In genomic region chr1:8031176-8031785, GRCh38 we compare ENCODE assay signal across 8 cellular contexts. TPM values are rescaled to one million over a fixed set of nuclear protein-coding genes. Genes with fewer than 3 reads are reported as not detected.
DNase-seq lines count a peak whose midpoint lies in the region; ATAC-seq, FAIRE-seq and TF ChIP-seq lines count a peak whose summit lies in the region.

No MANE protein-coding gene starts in this region.

- H3K4me1 ChIP-seq in body of pancreas: peaks cover 42% of the 10 kb centered on the region
- peaks cover 14% of the 10 kb centered on the region for H3K4me1 ChIP-seq in mesenchymal stem cell (ENCODE audit: control insufficient read depth, insufficient read depth, low read depth, low read length)

- TF ChIP-seq POLR2A in body of pancreas (IDR thresholded peaks at IDR 0.05): no peak

- peak; percentile 36 to 84 (median 76) for TF ChIP-seq CTCF in body of pancreas (IDR thresholded peaks at IDR 0.05)

- H2BK5ac ChIP-seq in mesenchymal stem cell (ENCODE audit: low read depth, low read length, poor library complexity, severe bottlenecking): no peak overlapping the region

- H3K79me1 ChIP-seq in mesenchymal stem cell (replicated peaks; ENCODE audit: low read length, poor library complexity, severe bottlenecking): no peaks in the 10 kb centered on the region

- H3K9ac ChIP-seq in mesenchymal stem cell (ENCODE audit: low read length): no peak overlapping the region

- H2BK120ac ChIP-seq in mesenchymal stem cell (ENCODE audit: low read depth, low read length): no peak overlapping the region

- H3K9me3 ChIP-seq in body of pancreas (no peaks in the 10 kb centered on the region), mesenchymal stem cell (ENCODE audit: control insufficient read depth, low read length) (no peaks in the 10 kb centered on the region)

- no peaks in the 10 kb centered on the region for H3K36me3 ChIP-seq in body of pancreas (replicated peaks in 1 of 2; ENCODE audit: insufficient read depth in 1 of 2, low read depth in 2 of 2)
- no peaks in the 10 kb centered on the region for H3K36me3 ChIP-seq in mesenchymal stem cell (ENCODE audit: control insufficient read depth in 1 of 2, insufficient read depth in 2 of 2, low read depth in 1 of 2, low read length in 2 of 2)

- H4K91ac ChIP-seq in mesenchymal stem cell (ENCODE audit: low read length): no peak overlapping the region

- H4K8ac ChIP-seq in mesenchymal stem cell (ENCODE audit: low read length): no peak overlapping the region

- H3K27me3 ChIP-seq in body of pancreas: no peaks in the 10 kb centered on the region
- no peaks in the 10 kb centered on the region for H3K27me3 ChIP-seq in mesenchymal stem cell (ENCODE audit: control insufficient read depth in 1 of 2, insufficient read depth in 1 of 2, low read length in 2 of 2)

- H2BK15ac ChIP-seq in mesenchymal stem cell (ENCODE audit: low read depth, poor library complexity, severe bottlenecking): no peak overlapping the region

- intact Hi-C loops in body of pancreas (cut with DNase I): loop anchor here (10.0 kb wide), 1 partner anchor 164 kb away; no protein-coding TSS in a partner anchor

- WGBS in body of pancreas, 2 donors: 56 to 61% methylated on average over 9 of the region's 9 CpGs
- 88% methylated on average over 6 of the region's 9 CpGs for WGBS in mesenchymal stem cell

- H2BK12ac ChIP-seq in mesenchymal stem cell (ENCODE audit: low read length in 2 of 2): no peak overlapping the region

- H3K18ac ChIP-seq in mesenchymal stem cell (ENCODE audit: low read depth in 1 of 2, low read length in 2 of 2): no peak overlapping the region

- FAIRE-seq in GM19239 (lab: Jason Lieb, UNC): no peak

- ATAC-seq in body of pancreas (no peak), GM19467 (IDR thresholded peaks at IDR 0.05; ENCODE audit: unreplicated experiment) (no peak)

- no peak overlapping the region for H2AK5ac ChIP-seq in mesenchymal stem cell (ENCODE audit: low read length, severe bottlenecking)

- no peak overlapping the region for H3K4ac ChIP-seq in mesenchymal stem cell (ENCODE audit: low read depth in 1 of 2, low read length in 2 of 2)

- no peak overlapping the region for H3K4me2 ChIP-seq in mesenchymal stem cell (ENCODE audit: low read length, poor library complexity, severe bottlenecking)

- no peak overlapping the region for H3K23ac ChIP-seq in mesenchymal stem cell (ENCODE audit: low read length in 2 of 2)

- H2AFZ ChIP-seq in mesenchymal stem cell (ENCODE audit: low read depth, low read length): no peak overlapping the region

- peak overlapping the region in 2 of 4 donors; percentile 98 to 100 for H3K27ac ChIP-seq in body of pancreas
- H3K27ac ChIP-seq in mesenchymal stem cell (ENCODE audit: low read length, poor library complexity, severe bottlenecking): no peak overlapping the region

- H3K4me3 ChIP-seq in body of pancreas (no peak overlapping the region), mesenchymal stem cell (ENCODE audit: insufficient read depth in 1 of 2, low read depth in 1 of 2, low read length in 2 of 2) (no peak overlapping the region)

- no peak overlapping the region for H3K14ac ChIP-seq in mesenchymal stem cell (ENCODE audit: low read length in 2 of 2)

- peak; percentile 53 for DNase-seq in SKM-1 treated with dmso at 0.1 percent for 144 hours (lab: John Stamatoyannopoulos, UW; ENCODE audit: unreplicated experiment)
- no peak for DNase-seq in SKM-1 (lab: John Stamatoyannopoulos, UW; ENCODE audit: unreplicated experiment)
- peak; percentile 37 for DNase-seq in NCI-H1694 treated with DMSO at 0.1 percent for 48 hours (lab: John Stamatoyannopoulos, UW)
- DNase-seq in body of pancreas: peak in 2 of 4 donors; percentile 44 to 45
- DNase-seq in mesenchymal stem cell: peak; percentile 69
- no peak for DNase-seq in GM19239 (ENCODE audit: insufficient read length, low spot score)
- DNase-seq in NCI-H146 treated with DMSO at 0.1 percent for 48 hours (lab: John Stamatoyannopoulos, UW; ENCODE audit: unreplicated experiment): no peak

RNA-seq across cellular contexts. Expression of gene ERRFI1, which starts 5.2 kb away (rescaled TPM):
- 100 to 1,000 TPM; 127 to 273 TPM for total RNA-seq in body of pancreas
- polyA plus RNA-seq in mesenchymal stem cell (2013, experiment 1 of 2): 109 TPM
- polyA plus RNA-seq in mesenchymal stem cell (2013, experiment 2 of 2): 106 TPM

Comparison
In these comparisons a context has a peak if more than half of its experiments do, and no peak if none do; other contexts are left out.
1. DNase-seq: peak in SKM-1 treated with dmso at 0.1 percent for 144 hours (single experiment), NCI-H1694 treated with DMSO at 0.1 percent for 48 hours (single experiment) and mesenchymal stem cell (single experiment); none in SKM-1 (single experiment), GM19239 (single experiment) and NCI-H146 treated with DMSO at 0.1 percent for 48 hours (single experiment).